In the genomic region with DNA sequence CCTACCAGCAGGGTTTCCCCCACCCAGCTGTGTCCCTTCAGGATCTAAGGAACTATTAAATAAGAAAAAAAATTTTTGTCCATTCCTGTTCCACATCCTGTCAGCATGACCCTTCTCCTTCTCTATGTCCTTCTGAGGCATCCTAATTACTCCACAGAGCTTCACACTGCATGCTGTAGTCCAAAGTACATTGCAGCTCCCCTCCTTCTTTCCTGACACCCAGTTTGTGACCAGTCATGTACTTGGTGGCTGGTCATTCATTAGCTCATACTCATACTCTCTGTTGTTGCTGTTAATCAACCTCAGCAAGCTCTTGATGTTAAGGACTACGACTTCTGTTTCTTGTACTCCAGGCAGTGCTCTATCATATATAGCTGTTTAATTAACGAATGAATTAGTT, we compare ENCODE assay signal across 18 cellular contexts. TPM values are rescaled to one million over a fixed set of nuclear protein-coding genes. Genes with fewer than 3 reads are reported as not detected.
DNase-seq lines count a peak whose midpoint lies in the region; ATAC-seq and TF ChIP-seq lines count a peak whose summit lies in the region.
"Had no signal": no experiment of that assay in that cellular context is flagged by ENCODE, and none has a peak within 500 bp of the region (broad histone marks: within the 10 kb centered on the region; RNA-seq: fewer than 3 reads in every experiment).

No MANE protein-coding gene starts in this region.

- no peaks in the 10 kb centered on the region for H4K20me1 ChIP-seq in hepatocyte (ENCODE audit: insufficient read depth, poor library complexity, severe bottlenecking)

- no peaks in the 10 kb centered on the region for H3K27me3 ChIP-seq in hepatocyte

- H3K4me2 ChIP-seq in hepatocyte, result no peak overlapping the region

- intact Hi-C loops in mucosa of descending colon (cut with DNase I, micrococcal nuclease), result no loop called here

- no peaks in the 10 kb centered on the region for H3K79me2 ChIP-seq in hepatocyte

- TF ChIP-seq CTCF in hepatocyte (IDR thresholded peaks at IDR 0.05; ENCODE audit: poor library complexity) (no peak), mucosa of descending colon (IDR thresholded peaks at IDR 0.05) (no peak)

- peak overlapping the region; percentile 59 for H3K27ac ChIP-seq in hepatocyte
- H3K27ac ChIP-seq: GM23248, HL-60 had no signal

- ATAC-seq in mucosa of descending colon (peak; percentile 26), HG03442 (IDR thresholded peaks at IDR 0.05; ENCODE audit: unreplicated experiment) (no peak)
- no peak for ATAC-seq in activated CD4-positive, CD25-positive, alpha-beta regulatory T cell treated with anti-CD3 and anti-CD28 coated beads, Interleukin-2, amount 50 U/mL, for 24 hours
- ATAC-seq: GM12878 had no signal

- H3K4me1 ChIP-seq in hepatocyte (ENCODE audit: insufficient read depth) (peaks cover 14% of the 10 kb centered on the region), mucosa of descending colon (ENCODE audit: low read depth) (no peaks in the 10 kb centered on the region)
- H3K4me1 ChIP-seq: BE2C had no signal

- H2AFZ ChIP-seq in hepatocyte, result no peak overlapping the region
- H2AFZ ChIP-seq: GM23248 had no signal

- no peak overlapping the region for H3K4me3 ChIP-seq in hepatocyte
- no peak overlapping the region for H3K4me3 ChIP-seq in mucosa of descending colon
- H3K4me3 ChIP-seq: GM12878, GM23248, HAP-1 had no signal

- 89% methylated on average over 2 of the region's 2 CpGs for WGBS in hepatocyte (ENCODE audit: low lambda C conversion rate, missing lambda C conversion rate)

- H3K9me3 ChIP-seq in hepatocyte (ENCODE audit: low read depth), result no peaks in the 10 kb centered on the region
- H3K9me3 ChIP-seq in mucosa of descending colon, result no peaks in the 10 kb centered on the region
- H3K9me3 ChIP-seq: BE2C, HAP-1 had no signal

- no peaks in the 10 kb centered on the region for H3K9me2 ChIP-seq in hepatocyte (replicated peaks; ENCODE audit: insufficient read depth)

- H3K36me3 ChIP-seq in hepatocyte (replicated peaks; ENCODE audit: insufficient read depth, low read depth), result peaks cover 5% of the 10 kb centered on the region
- H3K36me3 ChIP-seq in mucosa of descending colon (ENCODE audit: low read depth), result no peaks in the 10 kb centered on the region
- H3K36me3 ChIP-seq: BE2C, HAP-1 had no signal

- DNase-seq in HT-29 (ENCODE audit: low spot score) (peak; percentile 12), hepatocyte (ENCODE audit: low spot score) (peak; percentile 52), mucosa of descending colon (no peak), DMS114 treated with DMSO at 0.1 percent for 48 hours (lab: John Stamatoyannopoulos, UW; ENCODE audit: unreplicated experiment) (no peak), amniotic stem cell (lab: John Stamatoyannopoulos, UW) (no peak)
- DNase-seq: ACHN; BE2C; C1 segment of cervical spinal cord; CD4-positive, CD25-positive, alpha-beta regulatory T cell; CD8-positive, alpha-beta memory T cell; COR-L47; DMS79 treated with DMSO at 0.1 percent for 48 hours; GM23248 had no signal

RNA-seq across cellular contexts. Expression of gene EGF, which starts 2.4 kb away (rescaled TPM):
- total RNA-seq in HT-29 (2014; rRNA removed; shearing (Covaris generic)), result 0.68 and 1.0 TPM in 2 replicates
- 13.0 and 18.0 TPM in 2 replicates for total RNA-seq in hepatocyte
- polyA plus RNA-seq in hepatocyte, result 3.2 and 5.0 TPM in 2 replicates
- 1 to 10 TPM; 1.6 to 2.6 (median 2.5) TPM for total RNA-seq in mucosa of descending colon
- total RNA-seq: CD8-positive, alpha-beta memory T cell had no signal
- polyA plus RNA-seq: CD4-positive, CD25-positive, alpha-beta regulatory T cell; CD8-positive, alpha-beta memory T cell; GM23248 had no signal

Comparison
In these comparisons a context has a peak if more than half of its experiments do, and no peak if none do; other contexts are left out.
1. DNase-seq: peak in HT-29 (single experiment) and hepatocyte (single experiment); none in mucosa of descending colon (0 of 3), DMS114 treated with DMSO at 0.1 percent for 48 hours (single experiment) and amniotic stem cell (single experiment).